1 cellular context compared by ENCODE assay signal in the genomic region with DNA sequence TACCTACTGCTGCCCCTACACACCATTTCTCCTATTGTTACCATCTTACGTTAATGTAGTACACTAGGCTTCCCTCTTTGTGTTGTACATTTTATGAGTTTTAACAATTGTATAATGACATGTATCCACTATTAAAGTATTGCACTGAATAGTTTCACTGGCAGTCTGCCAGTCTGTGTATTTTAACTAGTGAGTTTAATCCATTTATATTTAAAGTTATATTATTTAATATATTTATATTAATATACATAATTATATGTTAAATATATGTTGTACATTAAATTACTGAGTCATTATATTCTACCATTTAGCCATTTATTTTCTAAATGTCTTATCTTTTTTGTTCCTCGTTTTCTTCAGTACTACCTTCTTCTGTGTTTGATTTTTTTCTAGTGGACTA.
TF ChIP-seq lines count a peak whose summit lies in the region.

No MANE protein-coding gene starts in this region.

TF ChIP-seq in SK-N-SH treated with all-trans-retinoic acid at 6 μM for 48 hours, 23 proteins besides CTCF, POLR2A, EP300 and RAD21 (continued from another document):
- TF ChIP-seq, protein P1, sequence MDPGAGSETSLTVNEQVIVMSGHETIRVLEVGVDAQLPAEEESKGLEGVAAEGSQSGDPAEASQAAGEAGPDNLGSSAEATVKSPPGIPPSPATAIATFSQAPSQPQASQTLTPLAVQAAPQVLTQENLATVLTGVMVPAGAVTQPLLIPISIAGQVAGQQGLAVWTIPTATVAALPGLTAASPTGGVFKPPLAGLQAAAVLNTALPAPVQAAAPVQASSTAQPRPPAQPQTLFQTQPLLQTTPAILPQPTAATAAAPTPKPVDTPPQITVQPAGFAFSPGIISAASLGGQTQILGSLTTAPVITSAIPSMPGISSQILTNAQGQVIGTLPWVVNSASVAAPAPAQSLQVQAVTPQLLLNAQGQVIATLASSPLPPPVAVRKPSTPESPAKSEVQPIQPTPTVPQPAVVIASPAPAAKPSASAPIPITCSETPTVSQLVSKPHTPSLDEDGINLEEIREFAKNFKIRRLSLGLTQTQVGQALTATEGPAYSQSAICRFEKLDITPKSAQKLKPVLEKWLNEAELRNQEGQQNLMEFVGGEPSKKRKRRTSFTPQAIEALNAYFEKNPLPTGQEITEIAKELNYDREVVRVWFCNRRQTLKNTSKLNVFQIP (CRISPR knock-in tag; IDR thresholded peaks at IDR 0.05; ENCODE audit: borderline replicate concordance, low read depth): no peak
